ENCODE assay signal across 10 cellular contexts in genomic region chr15:41957021-41957897, GRCh38. TPM values are rescaled to one million over a fixed set of nuclear protein-coding genes. Genes with fewer than 3 reads are reported as not detected.
DNase-seq lines count a peak whose midpoint lies in the region; ATAC-seq, FAIRE-seq and TF ChIP-seq lines count a peak whose summit lies in the region.
"Had no signal": no experiment of that assay in that cellular context is flagged by ENCODE, and none has a peak within 500 bp of the region (broad histone marks: within the 10 kb centered on the region; RNA-seq: fewer than 3 reads in every experiment).

No MANE protein-coding gene starts in this region.

- H3K27me3 Mint-ChIP-seq in WTC11 (ENCODE audit: low read depth): no peaks in the 10 kb centered on the region
- H3K27me3 Mint-ChIP-seq in activated naive CD4-positive, alpha-beta T cell treated with anti-CD3 and anti-CD28 coated beads, Interleukin-2, amount 10 ng/mL, durations not matched to agents 7 days and 5 days: no peaks in the 10 kb centered on the region
- H3K27me3 Mint-ChIP-seq: central memory CD8-positive, alpha-beta T cell had no signal

- TF ChIP-seq POLR2A in GM18505 (IDR thresholded peaks at IDR 0.05; ENCODE audit: borderline replicate concordance, extremely low read depth, insufficient read depth, insufficient read length): no peak
- TF ChIP-seq POLR2A in H54 (IDR thresholded peaks at IDR 0.05; ENCODE audit: low read depth, low read length): no peak

- H3K4me1 Mint-ChIP-seq in WTC11: peaks cover 19% of the 10 kb centered on the region
- peaks cover 28% of the 10 kb centered on the region for H3K4me1 Mint-ChIP-seq in activated naive CD4-positive, alpha-beta T cell treated with anti-CD3 and anti-CD28 coated beads, Interleukin-2, amount 10 ng/mL, durations not matched to agents 7 days and 5 days

- no peak overlapping the region for H3K4me3 ChIP-seq in mucosa of descending colon

- no peak for FAIRE-seq in H54 (lab: Jason Lieb, UNC)
- FAIRE-seq: urothelium cell line had no signal

- POLR2A ChIA-PET in WTC11 (lab: Charles Lee): no interaction called here

- no peak for DNase-seq in WTC11 (ENCODE audit: low spot score)
- no peak for DNase-seq in mucosa of descending colon
- no peak for DNase-seq in AML-193 (lab: John Stamatoyannopoulos, UW)
- no peak for DNase-seq in DMS79 treated with DMSO at 0.1 percent for 48 hours (lab: John Stamatoyannopoulos, UW)
- no peak for DNase-seq in H54 (ENCODE audit: insufficient read length, low spot score)
- no peak for DNase-seq in activated naive CD4-positive, alpha-beta T cell treated with anti-CD3 and anti-CD28 coated beads, Interleukin-2, amount 10 ng/mL, durations not matched to agents 7 days and 5 days

- no peak for TF ChIP-seq CTCF in WTC11 (IDR thresholded peaks at IDR 0.05)
- TF ChIP-seq CTCF in mucosa of descending colon (IDR thresholded peaks at IDR 0.05): no peak

- H3K9me3 Mint-ChIP-seq in WTC11: peaks cover 6% of the 10 kb centered on the region
- no peaks in the 10 kb centered on the region for H3K9me3 Mint-ChIP-seq in activated naive CD4-positive, alpha-beta T cell treated with anti-CD3 and anti-CD28 coated beads, Interleukin-2, amount 10 ng/mL, durations not matched to agents 7 days and 5 days
- H3K9me3 Mint-ChIP-seq: central memory CD8-positive, alpha-beta T cell had no signal

- H3K36me3 ChIP-seq in mucosa of descending colon (ENCODE audit: low read depth): no peaks in the 10 kb centered on the region

- no peaks in the 10 kb centered on the region for H3K9me3 ChIP-seq in mucosa of descending colon

- no peak overlapping the region for H3K4me3 Mint-ChIP-seq in WTC11
- H3K4me3 Mint-ChIP-seq in activated naive CD4-positive, alpha-beta T cell treated with anti-CD3 and anti-CD28 coated beads, Interleukin-2, amount 10 ng/mL, durations not matched to agents 7 days and 5 days: no peak overlapping the region
- H3K4me3 Mint-ChIP-seq: central memory CD8-positive, alpha-beta T cell had no signal

- peak overlapping the region; percentile 69 for H3K27ac Mint-ChIP-seq in WTC11
- H3K27ac Mint-ChIP-seq in activated naive CD4-positive, alpha-beta T cell treated with anti-CD3 and anti-CD28 coated beads, Interleukin-2, amount 10 ng/mL, durations not matched to agents 7 days and 5 days: no peak overlapping the region

- peaks cover 17% of the 10 kb centered on the region for H3K4me1 ChIP-seq in mucosa of descending colon (ENCODE audit: low read depth)

- intact Hi-C loops in mucosa of descending colon (cut with DNase I, micrococcal nuclease): no loop called here

- CTCF ChIA-PET in WTC11 (lab: Charles Lee): interaction anchor here (0.6 to 2.3 kb wide), 6 partner anchors 10 to 127 kb away, joined by 3 to 17 read pairs (median 6); partner anchors contain the start of gene EHD4
- CTCF ChIA-PET in activated naive CD4-positive, alpha-beta T cell treated with anti-CD3 and anti-CD28 coated beads, Interleukin-2, amount 10 ng/mL, durations not matched to agents 7 days and 5 days (lab: Charles Lee): interaction anchor here (1.2 to 2.9 kb wide), 4 partner anchors 10 to 53 kb away, joined by 3 to 12 read pairs (median 4); no protein-coding TSS in a partner anchor

- H3K36me3 Mint-ChIP-seq in WTC11: peaks cover 20% of the 10 kb centered on the region
- peaks cover 12% of the 10 kb centered on the region for H3K36me3 Mint-ChIP-seq in activated naive CD4-positive, alpha-beta T cell treated with anti-CD3 and anti-CD28 coated beads, Interleukin-2, amount 10 ng/mL, durations not matched to agents 7 days and 5 days

- peak; percentile 73 for ATAC-seq in GM18505 (IDR thresholded peaks at IDR 0.05; ENCODE audit: unreplicated experiment)
- peak; percentile 72 for ATAC-seq in GM21723 (IDR thresholded peaks at IDR 0.05; ENCODE audit: unreplicated experiment)
- ATAC-seq in WTC11: no peak
- ATAC-seq in mucosa of descending colon: peak; percentile 87

TF ChIP-seq in WTC11, 78 proteins besides CTCF, POLR2A, EP300 and RAD21:
- no peak for TF ChIP-seq E2F1 (CRISPR knock-in tag; IDR thresholded peaks at IDR 0.05)
- no peak for TF ChIP-seq TEAD4 (CRISPR knock-in tag; IDR thresholded peaks at IDR 0.05)
- TF ChIP-seq CDX4 (CRISPR knock-in tag; IDR thresholded peaks at IDR 0.05; ENCODE audit: borderline replicate concordance): no peak
- no peak for TF ChIP-seq RORB (CRISPR knock-in tag; IDR thresholded peaks at IDR 0.05)
- TF ChIP-seq TCF7 (CRISPR knock-in tag; IDR thresholded peaks at IDR 0.05; ENCODE audit: low read depth): no peak
- no peak for TF ChIP-seq ZNF671 (CRISPR knock-in tag; IDR thresholded peaks at IDR 0.05)
- no peak for TF ChIP-seq ZNF263 (CRISPR knock-in tag; IDR thresholded peaks at IDR 0.05; ENCODE audit: low read depth)
- TF ChIP-seq PRDM15 (CRISPR knock-in tag; IDR thresholded peaks at IDR 0.05): no peak
TF ChIP-seq in WTC11: peak in this region for 0.

RNA-seq across cellular contexts. Expression of gene EHD4, which starts 15.1 kb away (rescaled TPM):
- total RNA-seq in WTC11 (2021) (20.8 to 23.9 TPM (median 21.3 TPM) in 3 replicates), mucosa of descending colon (10 to 100 TPM; 26.4 to 39.0 (median 35.0) TPM)
